In the genomic region with DNA sequence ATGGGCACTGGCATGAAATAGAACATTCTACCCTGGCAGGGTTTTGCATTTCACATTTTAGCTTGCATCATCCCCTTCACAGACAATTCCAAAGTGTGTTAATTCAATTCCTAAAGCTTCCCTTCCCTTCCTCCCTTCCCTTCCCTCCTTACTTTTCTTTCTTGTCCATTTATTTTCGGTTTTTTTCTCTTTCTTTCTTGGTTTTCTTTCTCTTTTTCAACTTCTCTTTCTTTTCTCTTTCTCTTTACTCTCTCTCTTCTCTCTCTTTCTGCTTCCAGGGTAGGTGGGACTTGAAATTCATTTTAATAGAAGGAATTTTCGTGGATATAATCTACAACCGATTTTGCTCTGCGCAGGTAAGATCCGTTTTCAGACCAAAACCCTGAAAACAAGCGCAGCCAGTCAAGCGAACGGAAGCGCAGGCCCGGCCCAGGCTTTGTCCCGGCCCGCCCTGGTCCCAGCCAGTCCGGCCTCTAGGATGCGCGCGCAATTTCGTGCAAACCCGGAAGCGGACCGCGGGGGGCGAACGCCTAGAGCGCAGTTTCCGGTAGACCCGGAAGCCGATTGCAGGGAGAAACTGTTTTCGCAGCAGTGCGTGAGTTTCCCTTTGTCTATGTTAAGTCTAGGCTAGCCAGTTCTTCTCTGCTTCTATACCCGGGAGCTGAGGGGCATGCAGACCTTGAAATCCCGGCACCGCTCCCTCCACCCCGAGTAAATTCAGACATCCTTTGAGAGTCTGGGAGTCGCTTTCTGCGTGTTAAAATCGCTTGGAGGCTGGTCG, we compare ENCODE assay signal across 8 cellular contexts. TPM values are rescaled to one million over a fixed set of nuclear protein-coding genes. Genes with fewer than 3 reads are reported as not detected.
A peak's percentile ranks its signal among the peaks of the same experiment; 100 is the strongest.
DNase-seq lines count a peak whose midpoint lies in the region; ATAC-seq and TF ChIP-seq lines count a peak whose summit lies in the region.

A gene (plus strand): TSS at position 540 of the 781 bp plus-strand sequence. CDS start 4,165 bp downstream, outside the sequence.

- H3K27ac ChIP-seq in AG04450 (ENCODE audit: low read depth, low read length) (peak within 1 kb of the TSS; percentile 87), Karpas-422 (ENCODE audit: low read length) (no peak within 1 kb of the TSS), parathyroid adenoma (peak within 1 kb of the TSS; percentile 74), thoracic aorta (peak within 1 kb of the TSS; percentile 53 to 64)

- H3K9me2 ChIP-seq in Karpas-422 (replicated peaks; ENCODE audit: insufficient read depth, low read length): no peaks in the 10 kb centered on the region

- H3K4me3 Mint-ChIP-seq in activated naive CD8-positive, alpha-beta T cell treated with anti-CD3 and anti-CD28 coated beads, Interleukin-2, amount 50 U/mL, for 24 hours: peak within 1 kb of the TSS; percentile 85
- peak within 1 kb of the TSS; percentile 96 for H3K4me3 Mint-ChIP-seq in glutamatergic neuron (ENCODE audit: unreplicated experiment)

- peaks cover 43% of the 10 kb centered on the region for H3K9me3 ChIP-seq in AG04450 (ENCODE audit: control insufficient read depth, insufficient read depth, low read length)
- no peaks in the 10 kb centered on the region for H3K9me3 ChIP-seq in Karpas-422 (ENCODE audit: low read length)
- H3K9me3 ChIP-seq in parathyroid adenoma (ENCODE audit: control insufficient read depth, low read length): no peaks in the 10 kb centered on the region
- H3K9me3 ChIP-seq in thoracic aorta: peaks cover 9% of the 10 kb centered on the region

- H3K27ac Mint-ChIP-seq in activated naive CD8-positive, alpha-beta T cell treated with anti-CD3 and anti-CD28 coated beads, Interleukin-2, amount 50 U/mL, for 24 hours: peak within 1 kb of the TSS; percentile 83
- H3K27ac Mint-ChIP-seq in glutamatergic neuron (ENCODE audit: unreplicated experiment): peak within 1 kb of the TSS; percentile 95

- POLR2A ChIA-PET in AG04450 (lab: Yijun Ruan, JAX): no interaction called here

- no peaks in the 10 kb centered on the region for H3K36me3 ChIP-seq in Karpas-422 (ENCODE audit: insufficient read depth, low read length)
- H3K36me3 ChIP-seq in parathyroid adenoma (ENCODE audit: control insufficient read depth, insufficient read depth, low read length): no peaks in the 10 kb centered on the region
- peaks cover 24% of the 10 kb centered on the region for H3K36me3 ChIP-seq in thoracic aorta

- H4K20me1 ChIP-seq in Karpas-422 (ENCODE audit: insufficient read depth, low read depth, low read length): no peaks in the 10 kb centered on the region

- H2AFZ ChIP-seq in Karpas-422 (ENCODE audit: low read length) (no peak within 1 kb of the TSS), parathyroid adenoma (peak within 1 kb of the TSS; percentile 97)

- CTCF ChIA-PET in AG04450 (lab: Charles Lee): interaction anchor here (1.1 kb wide), 1 partner anchor 10 kb away, joined by 3 read pairs; no protein-coding TSS in a partner anchor

- peaks cover 15% of the 10 kb centered on the region for H3K4me1 Mint-ChIP-seq in activated naive CD8-positive, alpha-beta T cell treated with anti-CD3 and anti-CD28 coated beads, Interleukin-2, amount 50 U/mL, for 24 hours
- peaks cover 2% of the 10 kb centered on the region for H3K4me1 Mint-ChIP-seq in glutamatergic neuron (ENCODE audit: low read depth, unreplicated experiment)

- H3K4me2 ChIP-seq in Karpas-422 (ENCODE audit: low read depth, low read length, poor library complexity, severe bottlenecking): no peak within 1 kb of the TSS
- H3K4me2 ChIP-seq in parathyroid adenoma (ENCODE audit: low read length): peak within 1 kb of the TSS; percentile 84

- H3K4me3 ChIP-seq in AG04450 (ENCODE audit: low read depth, low read length): peak within 1 kb of the TSS; percentile 93
- no peak within 1 kb of the TSS for H3K4me3 ChIP-seq in Karpas-422 (ENCODE audit: low read length)
- peak within 1 kb of the TSS; percentile 63 for H3K4me3 ChIP-seq in parathyroid adenoma (ENCODE audit: low read depth, low read length)
- H3K4me3 ChIP-seq in thoracic aorta: peak within 1 kb of the TSS; percentile 95

- peaks cover 76% of the 10 kb centered on the region for H3K36me3 Mint-ChIP-seq in activated naive CD8-positive, alpha-beta T cell treated with anti-CD3 and anti-CD28 coated beads, Interleukin-2, amount 50 U/mL, for 24 hours (ENCODE audit: low read depth)
- H3K36me3 Mint-ChIP-seq in glutamatergic neuron (ENCODE audit: unreplicated experiment): peaks cover 63% of the 10 kb centered on the region

- TF ChIP-seq CTCF in AG04450 (IDR thresholded peaks at IDR 0.05; ENCODE audit: low read depth, low read length): no peak
- no peak for TF ChIP-seq CTCF in glutamatergic neuron (IDR thresholded peaks at IDR 0.05; ENCODE audit: partially characterized antibody, unreplicated experiment)
- no peak for TF ChIP-seq CTCF in parathyroid adenoma (IDR thresholded peaks at IDR 0.05)
- TF ChIP-seq CTCF in thoracic aorta (IDR thresholded peaks at IDR 0.05): no peak

- H3K79me2 ChIP-seq in Karpas-422 (ENCODE audit: low read length): no peaks in the 10 kb centered on the region
- H3K79me2 ChIP-seq in parathyroid adenoma: peaks cover 3% of the 10 kb centered on the region

- H3K4me1 ChIP-seq in Karpas-422 (ENCODE audit: low read length) (0 out of 2 replicates have a peak, but pooled peaks cover 3% of the 10 kb centered on the region), parathyroid adenoma (peaks cover 3% of the 10 kb centered on the region), thoracic aorta (ENCODE audit: control insufficient read depth in 1 of 2, low read depth in 2 of 2) (peaks cover 5 to 19% of the 10 kb centered on the region in 2 donors)

- peaks cover 70% of the 10 kb centered on the region for H3K9me3 Mint-ChIP-seq in activated naive CD8-positive, alpha-beta T cell treated with anti-CD3 and anti-CD28 coated beads, Interleukin-2, amount 50 U/mL, for 24 hours
- H3K9me3 Mint-ChIP-seq in glutamatergic neuron (ENCODE audit: unreplicated experiment): peaks cover 19% of the 10 kb centered on the region

- ATAC-seq in GM19043 (IDR thresholded peaks at IDR 0.05; ENCODE audit: low read depth, unreplicated experiment): peak; percentile 72
- peak; percentile 100 for ATAC-seq in activated naive CD8-positive, alpha-beta T cell treated with anti-CD3 and anti-CD28 coated beads, Interleukin-2, amount 50 U/mL, for 24 hours
- ATAC-seq in thoracic aorta (ENCODE audit: insufficient number of reproducible peaks, low FRiP score, low read depth): peak; percentile 89

- DNase-seq in AG04450 (ENCODE audit: low read depth, low spot score): peak; percentile 88
- DNase-seq in Karpas-422: no peak
- DNase-seq in T follicular helper cell (ENCODE audit: low read depth): peak; percentile 84
- DNase-seq in activated naive CD8-positive, alpha-beta T cell treated with anti-CD3 and anti-CD28 coated beads, Interleukin-2, amount 50 U/mL, for 24 hours: peak; percentile 95
- DNase-seq in glutamatergic neuron: peak; percentile 98
- DNase-seq in thoracic aorta (ENCODE audit: low spot score): peak; percentile 88

- no peaks in the 10 kb centered on the region for H3K27me3 Mint-ChIP-seq in activated naive CD8-positive, alpha-beta T cell treated with anti-CD3 and anti-CD28 coated beads, Interleukin-2, amount 50 U/mL, for 24 hours
- H3K27me3 Mint-ChIP-seq in glutamatergic neuron (ENCODE audit: unreplicated experiment): peaks cover 6% of the 10 kb centered on the region

- H3K9ac ChIP-seq in Karpas-422 (ENCODE audit: low read length): no peak within 1 kb of the TSS
- peak within 1 kb of the TSS; percentile 56 for H3K9ac ChIP-seq in parathyroid adenoma

- no peaks in the 10 kb centered on the region for H3K27me3 ChIP-seq in AG04450 (ENCODE audit: control insufficient read depth, insufficient read depth, low read length)
- H3K27me3 ChIP-seq in Karpas-422 (ENCODE audit: low read length): no peaks in the 10 kb centered on the region
- H3K27me3 ChIP-seq in parathyroid adenoma (ENCODE audit: control insufficient read depth, insufficient read depth, low read length): no peaks in the 10 kb centered on the region
- H3K27me3 ChIP-seq in thoracic aorta (replicated peaks; ENCODE audit: insufficient read depth): no peaks in the 10 kb centered on the region

RNA-seq across cellular contexts. Expression of the gene that starts here (rescaled TPM):
- polyA plus RNA-seq in AG04450 (2011; rRNA removed): 23.4 and 29.3 TPM in 2 replicates
- polyA minus RNA-seq in AG04450 (2011; rRNA and poly(A)+ RNA removed): 18.6 and 22.4 TPM in 2 replicates
- 9.8 and 11.1 TPM in 2 replicates for total RNA-seq in Karpas-422 (2014; rRNA removed; shearing (Covaris generic); ENCODE audit: low replicate concordance)
- total RNA-seq in glutamatergic neuron (ENCODE audit: unreplicated experiment) (48.7 TPM), thoracic aorta (10 to 100 TPM; 31.7 to 43.4 TPM)
